In the genomic region with DNA sequence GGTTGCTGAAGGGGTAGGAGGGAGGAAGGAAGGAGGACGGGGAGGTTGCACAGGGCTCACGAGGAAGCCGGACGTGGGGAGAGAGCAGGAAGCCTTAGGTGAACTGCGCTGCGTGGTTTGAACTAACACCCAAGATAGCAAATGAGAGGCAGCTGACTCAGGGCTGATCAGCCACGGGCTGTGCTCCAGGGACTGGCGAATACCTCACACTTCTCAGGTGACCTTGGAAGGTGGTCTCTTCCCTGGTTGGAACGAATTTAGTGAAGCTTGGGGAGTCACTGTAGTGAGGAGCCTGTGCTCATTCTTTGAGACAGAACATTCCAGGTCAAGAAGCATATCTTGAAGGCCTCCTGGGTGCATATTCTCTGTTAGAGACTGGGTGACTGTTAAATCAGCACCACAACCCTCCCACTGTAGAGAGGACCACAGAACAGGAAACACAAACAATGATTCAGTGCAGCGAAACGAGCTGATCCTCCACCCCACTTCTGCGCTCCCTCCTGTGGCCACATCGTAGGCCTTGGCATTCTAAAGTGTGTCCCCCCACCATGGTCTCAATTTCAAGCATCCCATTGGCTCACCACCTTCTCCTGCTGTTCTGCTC, we compare ENCODE assay signal across 8 cellular contexts. TPM values are rescaled to one million over a fixed set of nuclear protein-coding genes. Genes with fewer than 3 reads are reported as not detected.
DNase-seq lines count a peak whose midpoint lies in the region; ATAC-seq and TF ChIP-seq lines count a peak whose summit lies in the region.

No MANE protein-coding gene starts in this region.

- H3K9me3 Mint-ChIP-seq in activated CD8-positive, alpha-beta memory T cell treated with anti-CD3 and anti-CD28 coated beads, Interleukin-2, amount 10 ng/mL, durations not matched to agents 7 days and 5 days (ENCODE audit: low read depth), result no peaks in the 10 kb centered on the region

- DNase-seq in EL (peak; percentile 51), IMR-90 (peak; percentile 57), germinal center (ENCODE audit: low spot score) (peak; percentile 32), aorta (no peak), NCI-H526 (lab: John Stamatoyannopoulos, UW) (no peak), NCI-H2196 treated with DMSO at 0.1 percent for 48 hours (lab: John Stamatoyannopoulos, UW; ENCODE audit: unreplicated experiment) (no peak)
- DNase-seq in activated CD8-positive, alpha-beta memory T cell treated with anti-CD3 and anti-CD28 coated beads, Interleukin-2, amount 10 ng/mL, durations not matched to agents 7 days and 5 days, result peak; percentile 93
- DNase-seq in stimulated activated CD4-positive, alpha-beta T cell treated with anti-CD3 and anti-CD28 coated beads, Interleukin-4, amount 100 ng/mL, for 4 hours, result peak; percentile 43 to 66

- 0 out of 2 replicates have a peak, but pooled peaks have one; percentile 25 for TF ChIP-seq CTCF in IMR-90 (conservative IDR thresholded peaks at IDR 0.05; ENCODE audit: low read depth, low read length)

- H3K36me3 ChIP-seq in IMR-90 (ENCODE audit: control insufficient read depth, insufficient read depth, low read length), result no peaks in the 10 kb centered on the region
- no peaks in the 10 kb centered on the region for H3K36me3 ChIP-seq in aorta (ENCODE audit: control insufficient read depth in 1 of 2, insufficient read depth in 2 of 2, low read length in 1 of 2)

- H3K56ac ChIP-seq in IMR-90 (ENCODE audit: extremely low read depth, insufficient read depth, low read length), result no peak overlapping the region

- peaks cover 75% of the 10 kb centered on the region for H3K4me1 Mint-ChIP-seq in activated CD8-positive, alpha-beta memory T cell treated with anti-CD3 and anti-CD28 coated beads, Interleukin-2, amount 10 ng/mL, durations not matched to agents 7 days and 5 days

- H2BK20ac ChIP-seq in IMR-90 (ENCODE audit: low read depth, low read length), result no peak overlapping the region

- no peak overlapping the region for H3K18ac ChIP-seq in IMR-90 (ENCODE audit: low read depth, low read length)

- no peak overlapping the region for H3K27ac ChIP-seq in IMR-90 (ENCODE audit: insufficient read depth, low read length)
- no peak overlapping the region for H3K27ac ChIP-seq in aorta (ENCODE audit: low read depth in 1 of 2, low read length in 2 of 2)

- H3K9ac ChIP-seq in IMR-90 (ENCODE audit: low read depth, low read length), result no peak overlapping the region

- intact Hi-C loops in IMR-90 (cut with micrococcal nuclease), result no loop called here
- intact Hi-C loops in aorta (cut with DNase I), result no loop called here

- no peak overlapping the region for H2BK5ac ChIP-seq in IMR-90 (ENCODE audit: low read depth, low read length, poor library complexity, severe bottlenecking)

- 69% methylated on average over 9 of the region's 13 CpGs; no CpG with 5 or more reads in 1 of the 2 experiments for whole genome bisulfite sequencing in IMR-90 (ENCODE audit: extremely low coverage in 2 of 2, insufficient read length in 1 of 2), 2 experiments
- WGBS in aorta, 2 donors, result 82 to 84% methylated on average over 13 of the region's 13 CpGs

- no peak overlapping the region for H3K4me2 ChIP-seq in IMR-90 (ENCODE audit: low read depth, low read length)

- peaks cover 14% of the 10 kb centered on the region for H3K36me3 Mint-ChIP-seq in activated CD8-positive, alpha-beta memory T cell treated with anti-CD3 and anti-CD28 coated beads, Interleukin-2, amount 10 ng/mL, durations not matched to agents 7 days and 5 days

- H4K5ac ChIP-seq in IMR-90 (ENCODE audit: low read depth, low read length), result no peak overlapping the region

- in situ Hi-C loops in IMR-90 (cut with MboI; ENCODE audit: low sequenced_read_pairs), result no loop called here

- peak overlapping the region; percentile 90 for H3K4me3 Mint-ChIP-seq in activated CD8-positive, alpha-beta memory T cell treated with anti-CD3 and anti-CD28 coated beads, Interleukin-2, amount 10 ng/mL, durations not matched to agents 7 days and 5 days

- H3K27me3 ChIP-seq in IMR-90 (ENCODE audit: control insufficient read depth, insufficient read depth, low read length), result peaks cover 4% of the 10 kb centered on the region; the same call in 1 of the 2 replicates
- no peaks in the 10 kb centered on the region for H3K27me3 ChIP-seq in aorta (ENCODE audit: control insufficient read depth in 1 of 2, insufficient read depth in 2 of 2, low read length in 1 of 2)

- H3K23ac ChIP-seq in IMR-90 (ENCODE audit: low read depth, low read length), result no peak overlapping the region

- no peak overlapping the region for H2AK5ac ChIP-seq in IMR-90 (ENCODE audit: low read depth, low read length)

- H3K4me1 ChIP-seq in IMR-90 (ENCODE audit: control insufficient read depth, insufficient read depth, low read length) (peaks cover 18% of the 10 kb centered on the region), aorta (ENCODE audit: control insufficient read depth in 1 of 2, insufficient read depth in 2 of 2, low read length in 2 of 2) (no peaks in the 10 kb centered on the region)

- H4K91ac ChIP-seq in IMR-90 (ENCODE audit: insufficient read depth, low read depth, low read length), result no peak overlapping the region

- no TSS peak for BruUV-seq in IMR-90 (replicated peaks; lab: Mats Ljungman, UMichigan)

- TF ChIP-seq POLR2A in IMR-90 (IDR thresholded peaks at IDR 0.05; ENCODE audit: low read depth, low read length), result no peak

- H3K14ac ChIP-seq in IMR-90 (replicated peaks; ENCODE audit: low read depth, low read length), result 0 out of 2 replicates have a peak overlapping the region, but pooled peaks have one; percentile 57

- CTCF ChIA-PET in IMR-90 (lab: Yijun Ruan, JAX), result interaction anchor here (0.6 kb wide), 2 partner anchors 106 to 247 kb away, joined by 3 read pairs; no protein-coding TSS in a partner anchor
- CTCF ChIA-PET in activated CD8-positive, alpha-beta memory T cell treated with anti-CD3 and anti-CD28 coated beads, Interleukin-2, amount 10 ng/mL, durations not matched to agents 7 days and 5 days (lab: Charles Lee), result interaction anchor here (0.7 to 10.4 kb wide), 14 partner anchors 10 to 448 kb away, joined by 3 to 94 read pairs (median 6); no protein-coding TSS in a partner anchor

- peaks cover 9% of the 10 kb centered on the region for H3K9me1 ChIP-seq in IMR-90 (ENCODE audit: insufficient read depth, low read length)

- ATAC-seq in IMR-90 (ENCODE audit: low read depth), result peak; percentile 52
- peak; percentile 71 for ATAC-seq in activated CD8-positive, alpha-beta memory T cell treated with anti-CD3 and anti-CD28 coated beads, Interleukin-2, amount 10 ng/mL, durations not matched to agents 7 days and 5 days
- ATAC-seq in aorta (ENCODE audit: low FRiP score), result no peak

- H3K4me3 ChIP-seq in IMR-90 (ENCODE audit: insufficient read depth, low read depth, low read length) (no peak overlapping the region), aorta (ENCODE audit: low read length in 2 of 2) (no peak overlapping the region)

- H2BK15ac ChIP-seq in IMR-90 (ENCODE audit: low read depth, low read length), result no peak overlapping the region

- H3K9me3 ChIP-seq in IMR-90 (ENCODE audit: control insufficient read depth, insufficient read depth, low read length) (no peaks in the 10 kb centered on the region), aorta (ENCODE audit: control insufficient read depth, low read length) (no peaks in the 10 kb centered on the region)

- peak overlapping the region; percentile 61 for H2AK9ac ChIP-seq in IMR-90 (replicated peaks; ENCODE audit: low read depth, low read length, poor library complexity)

- POLR2A ChIA-PET in IMR-90 (lab: Charles Lee; ENCODE audit: unreplicated experiment), result no interaction called here

- peak overlapping the region; percentile 92 for H3K27ac Mint-ChIP-seq in activated CD8-positive, alpha-beta memory T cell treated with anti-CD3 and anti-CD28 coated beads, Interleukin-2, amount 10 ng/mL, durations not matched to agents 7 days and 5 days

- H2AFZ ChIP-seq in IMR-90 (replicated peaks; ENCODE audit: low read length, poor library complexity), result peak overlapping the region; percentile 80

- dilution Hi-C loops in IMR-90 (cut with HindIII; ENCODE audit: low sequenced_read_pairs, unreplicated experiment), result no loop called here

- no peak overlapping the region for H2BK120ac ChIP-seq in IMR-90 (ENCODE audit: low read depth, low read length)

- H4K8ac ChIP-seq in IMR-90 (ENCODE audit: low read depth in 2 of 2, low read length in 2 of 2), result no peak overlapping the region

- H4K20me1 ChIP-seq in IMR-90 (ENCODE audit: insufficient read depth, low read length), result no peaks in the 10 kb centered on the region; the same call in 1 of the 2 replicates

- no peaks in the 10 kb centered on the region for H3K27me3 Mint-ChIP-seq in activated CD8-positive, alpha-beta memory T cell treated with anti-CD3 and anti-CD28 coated beads, Interleukin-2, amount 10 ng/mL, durations not matched to agents 7 days and 5 days

- TF ChIP-seq RAD21 in IMR-90 (IDR thresholded peaks at IDR 0.05; ENCODE audit: low read length), result peak; percentile 24

- no peaks in the 10 kb centered on the region for H3K79me1 ChIP-seq in IMR-90 (ENCODE audit: low read depth in 1 of 2, low read length in 2 of 2)

- no peak overlapping the region; the same call in 1 of the 2 replicates for H3K4ac ChIP-seq in IMR-90 (ENCODE audit: low read depth, low read length)

TF ChIP-seq in IMR-90, 13 proteins besides CTCF, POLR2A, EP300 and RAD21:
- TF ChIP-seq SMC3 (IDR thresholded peaks at IDR 0.05; ENCODE audit: low read depth, low read length), result 0 out of 2 replicates have a peak, but pooled peaks have one; percentile 17
- TF ChIP-seq, protein P1, sequence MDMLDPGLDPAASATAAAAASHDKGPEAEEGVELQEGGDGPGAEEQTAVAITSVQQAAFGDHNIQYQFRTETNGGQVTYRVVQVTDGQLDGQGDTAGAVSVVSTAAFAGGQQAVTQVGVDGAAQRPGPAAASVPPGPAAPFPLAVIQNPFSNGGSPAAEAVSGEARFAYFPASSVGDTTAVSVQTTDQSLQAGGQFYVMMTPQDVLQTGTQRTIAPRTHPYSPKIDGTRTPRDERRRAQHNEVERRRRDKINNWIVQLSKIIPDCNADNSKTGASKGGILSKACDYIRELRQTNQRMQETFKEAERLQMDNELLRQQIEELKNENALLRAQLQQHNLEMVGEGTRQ (IDR thresholded peaks at IDR 0.05; ENCODE audit: low read depth, low read length), result no peak

RNA-seq across cellular contexts. Expression of a gene that starts 33.8 kb away (rescaled TPM):
- total RNA-seq in IMR-90 (2012; rRNA removed), result under 0.01 and 0.28 TPM in 2 replicates
- 0.32 and 0.38 TPM in 2 replicates for polyA plus RNA-seq in IMR-90 (2012; rRNA removed)
- polyA plus RNA-seq in IMR-90 (2012; cell fraction: cytosol; rRNA removed), result 0.21 and 0.29 TPM in 2 replicates
- 2.2 and 2.7 TPM in 2 replicates for polyA plus RNA-seq in IMR-90 (2012; cell fraction: nucleus; rRNA removed; ENCODE audit: low replicate concordance)
- total RNA-seq in activated CD8-positive, alpha-beta memory T cell treated with anti-CD3 and anti-CD28 coated beads, Interleukin-2, amount 10 ng/mL, durations not matched to agents 7 days and 5 days, result 10 to 100 TPM; 15.0 to 23.9 TPM
- total RNA-seq in aorta, result under 1 TPM; 0.65 to 0.78 TPM
- 1 to 10 TPM in 1 of 2 donors, under 1 TPM in 1; 0.50 to 2.2 TPM for polyA plus RNA-seq in aorta

RNA-seq across cellular contexts. Expression of a gene that starts 59.4 kb away (rescaled TPM):
- not detected in 2 replicates for total RNA-seq in IMR-90 (2012; rRNA removed)
- not detected in 2 replicates for polyA plus RNA-seq in IMR-90 (2012; rRNA removed)
- polyA plus RNA-seq in IMR-90 (2012; cell fraction: cytosol; rRNA removed), result not detected in 2 replicates
- not detected in 2 replicates for polyA plus RNA-seq in IMR-90 (2012; cell fraction: nucleus; rRNA removed; ENCODE audit: low replicate concordance)
- not detected for total RNA-seq in activated CD8-positive, alpha-beta memory T cell treated with anti-CD3 and anti-CD28 coated beads, Interleukin-2, amount 10 ng/mL, durations not matched to agents 7 days and 5 days
- not detected for total RNA-seq in aorta
- polyA plus RNA-seq in aorta, result under 1 TPM in 1 of 2 donors, not detected in 1; 0.13 TPM

Comparison
In these comparisons a context has a peak if more than half of its experiments do, and no peak if none do; other contexts are left out.
1. DNase-seq: peak in EL (single experiment), IMR-90 (single experiment), activated CD8-positive, alpha-beta memory T cell treated with anti-CD3 and anti-CD28 coated beads, Interleukin-2, amount 10 ng/mL, durations not matched to agents 7 days and 5 days (single experiment), germinal center (single experiment) and stimulated activated CD4-positive, alpha-beta T cell treated with anti-CD3 and anti-CD28 coated beads, Interleukin-4, amount 100 ng/mL, for 4 hours (2 of 2); none in aorta (0 of 2), NCI-H526 (0 of 2) and NCI-H2196 treated with DMSO at 0.1 percent for 48 hours (single experiment).
2. RNA of a gene that starts 33.8 kb away (total RNA-seq): 15.0 to 23.9 TPM in activated CD8-positive, alpha-beta memory T cell treated with anti-CD3 and anti-CD28 coated beads, Interleukin-2, amount 10 ng/mL, durations not matched to agents 7 days and 5 days; 0.65 to 0.78 TPM in aorta and under 0.01 to 0.28 TPM in IMR-90; every median in the first group is over 4 times any median in the second.